ENCODE assay signal across 8 cellular contexts in genomic region chrX:154401045-154401799, GRCh38.
DNase-seq lines count a peak whose midpoint lies in the region; ATAC-seq and TF ChIP-seq lines count a peak whose summit lies in the region.

No MANE protein-coding gene starts in this region.

- H3K27ac ChIP-seq in BLaER1 (no peak overlapping the region), SU-DHL-6 (ENCODE audit: low read depth, low read length) (peak overlapping the region; percentile 43; the same call in 1 of the 2 replicates)

- peaks cover 10% of the 10 kb centered on the region; the same call in 1 of the 2 replicates for H3K79me2 ChIP-seq in SU-DHL-6 (ENCODE audit: insufficient read depth, low read length)

- no peak for ATAC-seq in HG02973 (IDR thresholded peaks at IDR 0.05; ENCODE audit: unreplicated experiment)
- no peak for ATAC-seq in GM18498 (IDR thresholded peaks at IDR 0.05; ENCODE audit: unreplicated experiment)

- no peaks in the 10 kb centered on the region for H3K9me2 ChIP-seq in SU-DHL-6 (replicated peaks; ENCODE audit: insufficient read depth, low read length)

- H3K36me3 ChIP-seq in BLaER1 = peaks cover 26% of the 10 kb centered on the region
- peaks cover 12% of the 10 kb centered on the region for H3K36me3 ChIP-seq in SU-DHL-6 (ENCODE audit: low read length)

- H3F3A ChIP-seq in SU-DHL-6 (ENCODE audit: insufficient read depth) = peaks cover 45% of the 10 kb centered on the region

- peaks cover 29% of the 10 kb centered on the region for H3K9me3 ChIP-seq in BLaER1
- no peaks in the 10 kb centered on the region for H3K9me3 ChIP-seq in SU-DHL-6 (ENCODE audit: insufficient read depth, low read length)

- TF ChIP-seq CTCF in SU-DHL-6 (IDR thresholded peaks at IDR 0.05; ENCODE audit: insufficient read depth, low read length, poor library complexity, severe bottlenecking) (no peak), GM20000 (IDR thresholded peaks at IDR 0.05; ENCODE audit: extremely low read depth, missing control alignments) (no peak)

- DNase-seq in glomerular visceral epithelial cell (ENCODE audit: extremely low spot score) (peak; percentile 36), GM20000 (ENCODE audit: low spot score) (no peak), SKM-1 treated with dmso at 0.1 percent for 144 hours (lab: John Stamatoyannopoulos, UW; ENCODE audit: unreplicated experiment) (no peak)

- peak; percentile 67 for TF ChIP-seq POLR2A in GM19193 (IDR thresholded peaks at IDR 0.05; ENCODE audit: extremely low read depth, insufficient read depth, insufficient read length)

- H3K4me1 ChIP-seq in BLaER1 = peaks cover 15% of the 10 kb centered on the region

- H3K27me3 ChIP-seq in BLaER1 (0 out of 2 replicates have a peak, but pooled peaks cover 5% of the 10 kb centered on the region), SU-DHL-6 (ENCODE audit: low read length) (no peaks in the 10 kb centered on the region)

- H3K4me2 ChIP-seq in BLaER1 = peak overlapping the region; percentile 67; the same call in 1 of the 2 replicates
- no peak overlapping the region for H3K4me2 ChIP-seq in SU-DHL-6 (ENCODE audit: low read depth, low read length, poor library complexity, severe bottlenecking)

- no peak overlapping the region for H2AFZ ChIP-seq in SU-DHL-6 (ENCODE audit: low read depth, low read length, severe bottlenecking)

- H3K4me3 ChIP-seq in BLaER1 = no peak overlapping the region
- no peak overlapping the region for H3K4me3 ChIP-seq in SU-DHL-6 (ENCODE audit: insufficient read depth, low read length, poor library complexity, severe bottlenecking)

- H3K9ac ChIP-seq in BLaER1 (no peak overlapping the region; the same call in 1 of the 2 replicates), SU-DHL-6 (ENCODE audit: low read length) (no peak overlapping the region)

- peaks cover 45% of the 10 kb centered on the region for H4K20me1 ChIP-seq in BLaER1
- no peaks in the 10 kb centered on the region; the same call in 1 of the 2 replicates for H4K20me1 ChIP-seq in SU-DHL-6 (ENCODE audit: low read depth, low read length)
